Comparison of ENCODE assay signal across 8 cellular contexts in genomic region chr16:29815793-29816693, GRCh38. TPM values are rescaled to one million over a fixed set of nuclear protein-coding genes. Genes with fewer than 3 reads are reported as not detected.
DNase-seq lines count a peak whose midpoint lies in the region; ATAC-seq, FAIRE-seq and TF ChIP-seq lines count a peak whose summit lies in the region.

Gene PAGR1, plus strand, starts transcription at chr16:29816152. Its CDS starts 374 bp downstream, at chr16:29816526.

- peaks cover 10% of the 10 kb centered on the region for H3K4me1 ChIP-seq in iPS DF 6.9 (ENCODE audit: control insufficient read depth, insufficient read depth, low read length)

- peak; percentile 62 for ATAC-seq in GM18517 (IDR thresholded peaks at IDR 0.05; ENCODE audit: unreplicated experiment)
- peak; percentile 62 for ATAC-seq in HG03060 (IDR thresholded peaks at IDR 0.05; ENCODE audit: low read depth, unreplicated experiment)

- WGBS in iPS DF 6.9 (ENCODE audit: insufficient coverage, insufficient read length) = no CpG with 5 or more reads among the region's 70 CpGs

- H3K27me3 Mint-ChIP-seq in brain = peaks cover 10% of the 10 kb centered on the region

- peak within 1 kb of the TSS; percentile 97 to 100 (median 99) for H3K27ac Mint-ChIP-seq in brain

- FAIRE-seq in TTC549 (lab: Jason Lieb, UNC) = peak; percentile 60

- peak; percentile 84 to 89 for TF ChIP-seq CTCF in brain (conservative IDR thresholded peaks at IDR 0.05)

- H3K4me3 Mint-ChIP-seq in brain = peak within 1 kb of the TSS; percentile 87 to 99 (median 96)

- peak; percentile 89 for DNase-seq in 8988T
- DNase-seq in NCI-H2107 (lab: John Stamatoyannopoulos, UW) = peak; percentile 97
- peak; percentile 99 for DNase-seq in iPS DF 6.9 (ENCODE audit: low read depth, low spot score)
- DNase-seq in skeletal muscle cell (ENCODE audit: low read depth) = peak; percentile 99

- no peaks in the 10 kb centered on the region for H3K27me3 ChIP-seq in iPS DF 6.9 (ENCODE audit: control insufficient read depth, insufficient read depth, low read length)

- H3K36me3 ChIP-seq in iPS DF 6.9 (ENCODE audit: control insufficient read depth, insufficient read depth, low read length) = peaks cover 6% of the 10 kb centered on the region

- H3K9me3 ChIP-seq in iPS DF 6.9 (ENCODE audit: control insufficient read depth, insufficient read depth, low read length) = no peaks in the 10 kb centered on the region

- H3K9me3 Mint-ChIP-seq in brain = peaks cover 0 to 4% (median 0%) of the 10 kb centered on the region in 5 experiments

- H3K4me3 ChIP-seq in iPS DF 6.9 (ENCODE audit: low read length) (peak within 1 kb of the TSS; percentile 53), skeletal muscle cell (ENCODE audit: low read depth, low read length) (peak within 1 kb of the TSS; percentile 82)

- no peak within 1 kb of the TSS for H3K27ac ChIP-seq in iPS DF 6.9 (ENCODE audit: low read length)

- H3K36me3 Mint-ChIP-seq in brain = peaks cover 29% of the 10 kb centered on the region

- peaks cover 90% of the 10 kb centered on the region for H3K4me1 Mint-ChIP-seq in brain

RNA-seq across cellular contexts. Expression of gene PAGR1, which starts in this region (rescaled TPM):
- polyA plus RNA-seq in brain (ENCODE audit: insufficient read depth, low read depth, low replicate concordance) = 57.0 TPM
